ENCODE assay signal across 1 cellular context in genomic region chr20:23361651-23362391, GRCh38.
TF ChIP-seq lines count a peak whose summit lies in the region.

GZF1 (plus strand) TSS chr20:23362182; CDS start chr20:23364384, 2,202 bp downstream.

TF ChIP-seq in K562, 482 proteins besides CTCF, POLR2A, EP300 and RAD21 (continued from another document and continues in another):
- TF ChIP-seq HDAC1 (IDR thresholded peaks at IDR 0.05) (peak in 1 of 2 experiments; percentile 78; a peak in 2 of 4 replicates), MEIS2 (IDR thresholded peaks at IDR 0.05; ENCODE audit: partially characterized antibody) (peak; percentile 91), ZNF280B (CRISPR knock-in tag; IDR thresholded peaks at IDR 0.05) (no peak), EHMT2 (IDR thresholded peaks at IDR 0.05) (no peak), ARID1B (IDR thresholded peaks at IDR 0.05) (peak; percentile 41; the same call in 1 of the 2 replicates), ELF1 (tag; IDR thresholded peaks at IDR 0.05) (peak; percentile 95), ZBTB12 (CRISPR knock-in tag; IDR thresholded peaks at IDR 0.05) (peak; percentile 94), CBFB (CRISPR knock-in tag; IDR thresholded peaks at IDR 0.05) (peak; percentile 99), PML (IDR thresholded peaks at IDR 0.05; ENCODE audit: low read length) (peak; percentile 64), BCOR (IDR thresholded peaks at IDR 0.05) (peak; percentile 42; the same call in 1 of the 2 replicates), DMBX1 (CRISPR knock-in tag; IDR thresholded peaks at IDR 0.05; ENCODE audit: borderline replicate concordance) (no peak), MCM7 (IDR thresholded peaks at IDR 0.05) (no peak), RFX1 (IDR thresholded peaks at IDR 0.05) (no peak), ZBTB33 (CRISPR knock-in tag; IDR thresholded peaks at IDR 0.05) (no peak), GTF2E2 (tag; IDR thresholded peaks at IDR 0.05) (no peak), SAFB2 (IDR thresholded peaks at IDR 0.05; ENCODE audit: borderline replicate concordance, low read depth, low read length, severe bottlenecking) (no peak), RCOR1 (IDR thresholded peaks at IDR 0.05; ENCODE audit: borderline replicate concordance in 1 of 2, low read depth in 2 of 2, low read length in 2 of 2) (peak in 1 of 2 experiments; percentile 34; a peak in 1 of 4 replicates), CREM (IDR thresholded peaks at IDR 0.05; ENCODE audit: low read depth) (peak; percentile 99), NEUROD1 (IDR thresholded peaks at IDR 0.05; ENCODE audit: borderline replicate concordance, low read depth, low read length, partially characterized antibody) (peak; percentile 17), ZNF639 (CRISPR knock-in tag; conservative IDR thresholded peaks at IDR 0.05 in 1 of 2, IDR thresholded peaks at IDR 0.05 in 1 of 2) (peak in 1 of 2 experiments; percentile 89; a peak in 2 of 4 replicates), ZNF511 (CRISPR knock-in tag; IDR thresholded peaks at IDR 0.05) (no peak), MECOM (CRISPR knock-in tag; IDR thresholded peaks at IDR 0.05) (no peak), CREB3L1 (IDR thresholded peaks at IDR 0.05; ENCODE audit: borderline replicate concordance, low read depth) (0 out of 2 replicates have a peak, but pooled peaks have one; percentile 46), HEY1 (CRISPR knock-in tag; IDR thresholded peaks at IDR 0.05; ENCODE audit: borderline replicate concordance) (no peak), SMARCC2 (IDR thresholded peaks at IDR 0.05; ENCODE audit: low read depth) (no peak), MAFG (tag; conservative IDR thresholded peaks at IDR 0.05) (no peak), MITF (IDR thresholded peaks at IDR 0.05) (peak; percentile 90), XRCC4 (IDR thresholded peaks at IDR 0.05; ENCODE audit: extremely low read depth, insufficient read depth, insufficient read length) (no peak), CBFA2T2 (conservative IDR thresholded peaks at IDR 0.05) (peak; percentile 67), UBTF (IDR thresholded peaks at IDR 0.05; ENCODE audit: borderline replicate concordance in 1 of 2, low read depth in 2 of 2, low read length in 2 of 2) (peak in 1 of 2 experiments; percentile 68; a peak in 2 of 4 replicates), HCFC1 (IDR thresholded peaks at IDR 0.05; ENCODE audit: low read depth, low read length) (peak; percentile 75), ZC3H8 (IDR thresholded peaks at IDR 0.05) (no peak), ZFX (CRISPR knock-in tag; IDR thresholded peaks at IDR 0.05) (peak; percentile 90), ZNF316 (IDR thresholded peaks at IDR 0.05) (no peak), ZNF695 (CRISPR knock-in tag; IDR thresholded peaks at IDR 0.05) (no peak), HDGF (IDR thresholded peaks at IDR 0.05) (no peak), JUNB (CRISPR knock-in tag; conservative IDR thresholded peaks at IDR 0.05) (peak; percentile 90), JUND (IDR thresholded peaks at IDR 0.05; ENCODE audit: borderline replicate concordance, low read depth, low read length) (peak; percentile 94), JUND (tag; IDR thresholded peaks at IDR 0.05; ENCODE audit: borderline replicate concordance, low read depth, low read length) (peak; percentile 84; the same call in 1 of the 3 replicates), NR3C1 (CRISPR knock-in tag; IDR thresholded peaks at IDR 0.05) (no peak), PCBP2 (IDR thresholded peaks at IDR 0.05; ENCODE audit: low read depth, low read length, poor library complexity, severe bottlenecking) (no peak), PHF20 (IDR thresholded peaks at IDR 0.05; ENCODE audit: partially characterized antibody) (peak; percentile 68), VEZF1 (CRISPR knock-in tag; IDR thresholded peaks at IDR 0.05) (peak; percentile 72), KAT7 (CRISPR knock-in tag; IDR thresholded peaks at IDR 0.05; ENCODE audit: borderline replicate concordance) (0 out of 2 replicates have a peak, but pooled peaks have one; percentile 20), KDM2B (CRISPR knock-in tag; IDR thresholded peaks at IDR 0.05) (peak; percentile 65; the same call in 1 of the 2 replicates), FOXO4 (CRISPR knock-in tag; IDR thresholded peaks at IDR 0.05) (no peak), ZBTB1 (CRISPR knock-in tag; IDR thresholded peaks at IDR 0.05; ENCODE audit: borderline replicate concordance, low read depth) (peak; percentile 88; the same call in 1 of the 2 replicates), ETV1 (tag; conservative IDR thresholded peaks at IDR 0.05; ENCODE audit: low read depth) (peak; percentile 95), SMAD3 (CRISPR knock-in tag; conservative IDR thresholded peaks at IDR 0.05) (no peak), ZNF589 (CRISPR knock-in tag; IDR thresholded peaks at IDR 0.05; ENCODE audit: low read depth) (peak; percentile 82), SP1 (CRISPR knock-in tag; IDR thresholded peaks at IDR 0.05) (peak; percentile 88)
